ENCODE assay signal across 8 cellular contexts in the genomic region with DNA sequence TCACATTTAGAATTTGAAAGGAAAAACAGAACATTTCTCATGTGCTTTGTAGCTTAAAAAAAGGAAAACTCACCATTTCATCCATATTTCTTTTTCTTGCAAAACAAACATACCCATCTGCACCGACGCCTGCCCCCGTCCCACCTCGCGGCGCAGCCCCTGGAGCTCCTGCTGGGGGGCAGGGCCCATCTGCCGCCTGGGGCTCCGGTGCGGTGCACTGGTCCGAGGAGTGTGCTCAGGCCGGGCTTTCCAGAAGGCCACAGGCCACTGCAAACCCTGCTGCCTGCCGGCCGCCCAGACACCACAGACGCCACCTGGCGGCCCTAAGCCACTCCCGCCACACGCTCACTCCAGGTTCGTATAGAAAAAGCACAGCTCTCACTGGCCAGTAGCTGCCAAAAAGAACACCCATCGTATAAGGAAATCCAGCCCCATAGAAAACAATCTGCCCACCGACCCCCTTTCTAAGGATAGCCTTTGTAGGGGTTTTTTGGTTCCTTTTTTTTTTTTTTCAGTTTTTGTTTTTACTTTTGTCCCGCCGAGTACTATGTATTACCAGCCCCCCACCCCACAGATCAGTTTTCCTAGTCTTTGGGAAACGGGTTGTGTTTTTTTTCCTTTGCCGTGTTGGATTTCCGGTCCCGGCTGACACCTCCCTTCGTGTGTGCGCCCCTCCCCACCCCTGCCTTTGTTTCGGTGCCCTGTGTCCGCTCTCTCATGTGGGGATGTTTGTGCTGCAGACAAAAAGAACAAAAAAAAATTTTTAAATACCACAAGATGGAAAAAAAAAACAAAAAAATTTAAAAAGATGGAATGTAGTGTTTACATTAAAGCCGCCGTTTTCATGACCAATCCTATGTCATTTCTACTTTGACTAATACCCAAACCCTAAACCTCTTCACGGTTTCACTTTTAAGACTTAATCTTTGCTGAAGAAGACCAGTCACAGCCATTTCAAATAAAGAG.
A peak's percentile ranks its signal among the peaks of the same experiment; 100 is the strongest.
DNase-seq lines count a peak whose midpoint lies in the region; ATAC-seq, FAIRE-seq and TF ChIP-seq lines count a peak whose summit lies in the region.

No MANE protein-coding gene starts in this region.

- H3K4me1 ChIP-seq in A673 (ENCODE audit: insufficient read depth, low read length, poor library complexity, severe bottlenecking) (no peaks in the 10 kb centered on the region), endothelial cell of umbilical vein (ENCODE audit: control insufficient read depth, extremely low read depth, insufficient read depth, low read length) (peaks cover 14% of the 10 kb centered on the region), mesodermal cell (ENCODE audit: control insufficient read depth, insufficient read depth, low read length, poor library complexity, severe bottlenecking) (peaks cover 12% of the 10 kb centered on the region)

- POLR2A ChIA-PET in A673 (lab: Charles Lee; ENCODE audit: low non-redundant PET): no interaction called here
- POLR2A ChIA-PET in endothelial cell of umbilical vein (lab: Charles Lee): no interaction called here

- no TSS peak for BruUV-seq in A673 (replicated peaks; lab: Mats Ljungman, UMichigan)
- TSS peak; percentile 68 for BruUV-seq in endothelial cell of umbilical vein (replicated peaks; lab: Mats Ljungman, UMichigan)

- no peaks in the 10 kb centered on the region for H3K79me2 ChIP-seq in endothelial cell of umbilical vein (ENCODE audit: control insufficient read depth, insufficient read depth, low read length)

- intact Hi-C loops in A673 (cut with micrococcal nuclease; ENCODE audit: unreplicated experiment): no loop called here
- intact Hi-C loops in endothelial cell of umbilical vein (cut with micrococcal nuclease): loop anchor here (1.0 to 2.0 kb wide), 5 partner anchors 24 to 412 kb away; a partner anchor contains a TSS

- H3K27me3 ChIP-seq in A673 (replicated peaks; ENCODE audit: insufficient read depth, low read depth, low read length, poor library complexity) (no peaks in the 10 kb centered on the region), endothelial cell of umbilical vein (ENCODE audit: control insufficient read depth in 2 of 2, insufficient read depth in 2 of 2, low read length in 2 of 2) (peaks cover 0 to 3% of the 10 kb centered on the region in 2 experiments)

- peak; percentile 86 for TF ChIP-seq CTCF in A673 (conservative IDR thresholded peaks at IDR 0.05; ENCODE audit: low read depth, low read length)
- TF ChIP-seq CTCF in endothelial cell of umbilical vein (IDR thresholded peaks at IDR 0.05; ENCODE audit: extremely low read depth in 1 of 2, insufficient read depth in 1 of 2, low read depth in 1 of 2, low read length in 2 of 2): peak; percentile 92 to 93

- peak overlapping the region; percentile 80 for H2AFZ ChIP-seq in endothelial cell of umbilical vein (ENCODE audit: low read depth, low read length)

- CTCF ChIA-PET in A673 (lab: Charles Lee) (interaction anchor here (0.7 to 1.3 kb wide), 3 partner anchors 44 to 892 kb away, joined by 3 to 7 read pairs (median 5); no protein-coding TSS in a partner anchor), endothelial cell of umbilical vein (lab: Charles Lee) (interaction anchor here (0.5 to 2.5 kb wide), 29 partner anchors 8 to 892 kb away, joined by 3 to 25 read pairs (median 5); no protein-coding TSS in a partner anchor)

- 0 to 7% methylated on average over 13 to 17 of the region's 33 CpGs for WGBS in mesodermal cell (ENCODE audit: insufficient coverage in 2 of 2), 2 experiments

- H4K20me1 ChIP-seq in endothelial cell of umbilical vein (replicated peaks; ENCODE audit: control insufficient read depth, extremely low read depth, insufficient read depth, low read length): no peaks in the 10 kb centered on the region

- dilution Hi-C loops in endothelial cell of umbilical vein (cut with MboI; ENCODE audit: extremely low pct_ligation_motif_present, low sequenced_read_pairs): no loop called here

- peak overlapping the region; percentile 89 for H3K9ac ChIP-seq in endothelial cell of umbilical vein (replicated peaks; ENCODE audit: extremely low read depth, insufficient read depth, low read length)

- H3K36me3 ChIP-seq in A673 (ENCODE audit: insufficient read depth, low read length, poor library complexity, severe bottlenecking) (no peaks in the 10 kb centered on the region), endothelial cell of umbilical vein (ENCODE audit: control insufficient read depth in 2 of 2, extremely low read depth in 1 of 2, insufficient read depth in 2 of 2, low read length in 2 of 2) (no peaks in the 10 kb centered on the region), mesodermal cell (ENCODE audit: control insufficient read depth, insufficient read depth, low read length) (peaks cover 9% of the 10 kb centered on the region)

- H3K27ac ChIP-seq in A673 (ENCODE audit: low read depth, low read length, poor library complexity, severe bottlenecking): no peak overlapping the region
- H3K27ac ChIP-seq in endothelial cell of umbilical vein (ENCODE audit: insufficient read depth, low read depth, low read length): peak overlapping the region; percentile 87
- H3K27ac ChIP-seq in mesodermal cell (ENCODE audit: low read depth, low read length, severe bottlenecking): peak overlapping the region; percentile 89

- H3K9me1 ChIP-seq in endothelial cell of umbilical vein (replicated peaks; ENCODE audit: control insufficient read depth, extremely low read depth, insufficient read depth, low read length): no peaks in the 10 kb centered on the region

- ATAC-seq in GM18520 (IDR thresholded peaks at IDR 0.05; ENCODE audit: unreplicated experiment) (peak; percentile 88), HG03064 (IDR thresholded peaks at IDR 0.05; ENCODE audit: low read depth, unreplicated experiment) (peak; percentile 90)

- no peak for TF ChIP-seq POLR2A in endothelial cell of umbilical vein (IDR thresholded peaks at IDR 0.05; ENCODE audit: low read depth, low read length)

- peak overlapping the region; percentile 89 for H3K4me2 ChIP-seq in endothelial cell of umbilical vein (ENCODE audit: insufficient read depth, low read length)

- H3K9me3 ChIP-seq in A673 (ENCODE audit: low read depth, low read length, poor library complexity, severe bottlenecking) (no peaks in the 10 kb centered on the region), endothelial cell of umbilical vein (replicated peaks; ENCODE audit: control insufficient read depth, insufficient read depth, low read length) (no peaks in the 10 kb centered on the region), mesodermal cell (ENCODE audit: control insufficient read depth, low read length) (no peaks in the 10 kb centered on the region)

- DNase-seq in A673 (ENCODE audit: low spot score) (peak; percentile 73), NCI-H82 (lab: John Stamatoyannopoulos, UW) (peak; percentile 85), endothelial cell of umbilical vein (ENCODE audit: low read depth, low spot score) (peak; percentile 88)
- peak; percentile 60 for DNase-seq in activated CD8-positive, alpha-beta memory T cell treated with anti-CD3 and anti-CD28 coated beads, Interleukin-2, amount 50 U/mL, for 4 hours
- peak; percentile 21 to 24 for DNase-seq in stimulated activated CD8-positive, alpha-beta memory T cell treated with anti-CD3 and anti-CD28 coated beads, Interleukin-2, amount 100 ng/mL, for 1 hour (ENCODE audit: low read depth in 2 of 2)

- peak; percentile 86 for FAIRE-seq in endothelial cell of umbilical vein (lab: Jason Lieb, UNC)

- H3K4me3 ChIP-seq in A673 (ENCODE audit: low read depth, low read length, poor library complexity, severe bottlenecking) (peak overlapping the region; percentile 30), endothelial cell of umbilical vein (replicated peaks in 1 of 3; ENCODE audit: insufficient read depth in 1 of 3, low read depth in 1 of 3, low read length in 3 of 3) (peak overlapping the region; percentile 22 to 60 (median 56)), mesodermal cell (ENCODE audit: extremely low read depth, insufficient read depth, low read length, poor library complexity, severe bottlenecking) (peak overlapping the region; percentile 16)

TF ChIP-seq in endothelial cell of umbilical vein, 7 proteins besides CTCF, POLR2A, EP300 and RAD21:
- TF ChIP-seq EZH2 (IDR thresholded peaks at IDR 0.05; ENCODE audit: borderline replicate concordance, low read depth, low read length, severe bottlenecking) (no peak), JUN (IDR thresholded peaks at IDR 0.05; ENCODE audit: borderline replicate concordance, insufficient read depth, insufficient read length, low read depth) (no peak), GATA2 (IDR thresholded peaks at IDR 0.05; ENCODE audit: insufficient read depth, insufficient read length, low read depth, low read length) (no peak), FOS (IDR thresholded peaks at IDR 0.05; ENCODE audit: borderline replicate concordance, insufficient read depth, low read length) (no peak), POLR2AphosphoS5 (IDR thresholded peaks at IDR 0.05; ENCODE audit: insufficient read depth, low read depth, low read length) (no peak)
- TF ChIP-seq, protein P1, sequence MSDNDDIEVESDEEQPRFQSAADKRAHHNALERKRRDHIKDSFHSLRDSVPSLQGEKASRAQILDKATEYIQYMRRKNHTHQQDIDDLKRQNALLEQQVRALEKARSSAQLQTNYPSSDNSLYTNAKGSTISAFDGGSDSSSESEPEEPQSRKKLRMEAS (IDR thresholded peaks at IDR 0.05; ENCODE audit: insufficient read depth, insufficient read length): no peak

Comparison
In these comparisons a context has a peak if more than half of its experiments do, and no peak if none do; other contexts are left out.
1. DNase-seq: peak in every context shown above with its lines; median percentile 88 in endothelial cell of umbilical vein; 85 in NCI-H82; 73 in A673; 60 in activated CD8-positive, alpha-beta memory T cell treated with anti-CD3 and anti-CD28 coated beads, Interleukin-2, amount 50 U/mL, for 4 hours; 22 in stimulated activated CD8-positive, alpha-beta memory T cell treated with anti-CD3 and anti-CD28 coated beads, Interleukin-2, amount 100 ng/mL, for 1 hour.